Comparison of ENCODE assay signal across 8 cellular contexts in genomic region chrX:17788439-17788838, GRCh38. TPM values are rescaled to one million over a fixed set of nuclear protein-coding genes. Genes with fewer than 3 reads are reported as not detected.
DNase-seq lines count a peak whose midpoint lies in the region; ATAC-seq and TF ChIP-seq lines count a peak whose summit lies in the region.

No MANE protein-coding gene starts in this region.

- H3K36me3 Mint-ChIP-seq in activated T-helper 2 cell treated with anti-CD3 and anti-CD28 coated beads, Interferon-gamma antibody, Interleukin-2, Interleukin-4, amounts not matched to agents 10 μg/mL and 5 μg/mL and 100 μg/mL, durations not matched to agents 14 hours and 24 hours and 36 hours (ENCODE audit: low read depth), result no peaks in the 10 kb centered on the region
- no peaks in the 10 kb centered on the region for H3K36me3 Mint-ChIP-seq in stimulated activated memory B cell treated with anti-CD40 and anti-IgM and Interleukin-4, amounts not matched to agents 10 μg/mL and 1 μg/mL and 100 μg/mL, for 72 hours

- intact Hi-C loops in activated T-helper 2 cell treated with anti-CD3 and anti-CD28 coated beads, Interferon-gamma antibody, Interleukin-2, Interleukin-4, amounts not matched to agents 10 μg/mL and 5 μg/mL and 100 μg/mL, durations not matched to agents 14 hours and 24 hours and 36 hours (cut with micrococcal nuclease), result no loop called here
- intact Hi-C loops in psoas muscle (cut with DNase I), result no loop called here

- peaks cover 4% of the 10 kb centered on the region for H3K27me3 Mint-ChIP-seq in activated T-helper 2 cell treated with anti-CD3 and anti-CD28 coated beads, Interferon-gamma antibody, Interleukin-2, Interleukin-4, amounts not matched to agents 10 μg/mL and 5 μg/mL and 100 μg/mL, durations not matched to agents 14 hours and 24 hours and 36 hours (ENCODE audit: low read depth)
- peaks cover 8% of the 10 kb centered on the region for H3K27me3 Mint-ChIP-seq in stimulated activated memory B cell treated with anti-CD40 and anti-IgM and Interleukin-4, amounts not matched to agents 10 μg/mL and 1 μg/mL and 100 μg/mL, for 72 hours

- TF ChIP-seq CTCF in BJ (IDR thresholded peaks at IDR 0.05; ENCODE audit: insufficient read depth, low read depth, low read length), result peak; percentile 78
- peak; percentile 68 for TF ChIP-seq CTCF in psoas muscle (IDR thresholded peaks at IDR 0.05)

- H3K4me3 Mint-ChIP-seq in activated T-helper 2 cell treated with anti-CD3 and anti-CD28 coated beads, Interferon-gamma antibody, Interleukin-2, Interleukin-4, amounts not matched to agents 10 μg/mL and 5 μg/mL and 100 μg/mL, durations not matched to agents 14 hours and 24 hours and 36 hours (ENCODE audit: low read depth), result no peak overlapping the region
- H3K4me3 Mint-ChIP-seq in stimulated activated memory B cell treated with anti-CD40 and anti-IgM and Interleukin-4, amounts not matched to agents 10 μg/mL and 1 μg/mL and 100 μg/mL, for 72 hours, result no peak overlapping the region

- DNase-seq in BJ (ENCODE audit: low read depth), result peak; percentile 1
- DNase-seq in NOMO-1 treated with DMSO at 0.1 percent for 48 hours (lab: John Stamatoyannopoulos, UW; ENCODE audit: unreplicated experiment), result peak; percentile 24
- DNase-seq in activated T-helper 2 cell treated with anti-CD3 and anti-CD28 coated beads, Interferon-gamma antibody, Interleukin-2, Interleukin-4, amounts not matched to agents 10 μg/mL and 5 μg/mL and 100 μg/mL, durations not matched to agents 14 hours and 24 hours and 36 hours (ENCODE audit: low spot score), result peak; percentile 10
- peak; percentile 47 for DNase-seq in germinal center (ENCODE audit: low spot score)
- peak in 1 of 2 donors; percentile 35 for DNase-seq in psoas muscle
- DNase-seq in NK-92 treated with Interleukin-12 subunit alpha and Interleukin-12 subunit beta, amount 100 ng/mL, for 24 hours (lab: John Stamatoyannopoulos, UW), result no peak

- ATAC-seq in GM21423 (IDR thresholded peaks at IDR 0.05; ENCODE audit: unreplicated experiment) (peak; percentile 43), psoas muscle (peak in 2 of 4 donors; percentile 57 to 68)
- no peak for ATAC-seq in stimulated activated memory B cell treated with anti-CD40 and anti-IgM and Interleukin-4, amounts not matched to agents 10 μg/mL and 1 μg/mL and 100 μg/mL, for 72 hours

- H3K27ac Mint-ChIP-seq in activated T-helper 2 cell treated with anti-CD3 and anti-CD28 coated beads, Interferon-gamma antibody, Interleukin-2, Interleukin-4, amounts not matched to agents 10 μg/mL and 5 μg/mL and 100 μg/mL, durations not matched to agents 14 hours and 24 hours and 36 hours, result no peak overlapping the region
- H3K27ac Mint-ChIP-seq in stimulated activated memory B cell treated with anti-CD40 and anti-IgM and Interleukin-4, amounts not matched to agents 10 μg/mL and 1 μg/mL and 100 μg/mL, for 72 hours, result no peak overlapping the region

- H3K9me3 Mint-ChIP-seq in activated T-helper 2 cell treated with anti-CD3 and anti-CD28 coated beads, Interferon-gamma antibody, Interleukin-2, Interleukin-4, amounts not matched to agents 10 μg/mL and 5 μg/mL and 100 μg/mL, durations not matched to agents 14 hours and 24 hours and 36 hours, result no peaks in the 10 kb centered on the region
- no peaks in the 10 kb centered on the region for H3K9me3 Mint-ChIP-seq in stimulated activated memory B cell treated with anti-CD40 and anti-IgM and Interleukin-4, amounts not matched to agents 10 μg/mL and 1 μg/mL and 100 μg/mL, for 72 hours

- H3K36me3 ChIP-seq in BJ (ENCODE audit: control insufficient read depth, insufficient read depth, low read length), result no peaks in the 10 kb centered on the region
- H3K36me3 ChIP-seq in psoas muscle (ENCODE audit: insufficient read depth in 1 of 2, low read depth in 1 of 2), result no peaks in the 10 kb centered on the region

- H3K27me3 ChIP-seq in BJ (ENCODE audit: control insufficient read depth, insufficient read depth, low read length) (no peaks in the 10 kb centered on the region), psoas muscle (ENCODE audit: insufficient read depth in 3 of 3, low read length in 2 of 3) (peaks cover 0 to 11% (median 0%) of the 10 kb centered on the region in 3 donors)

- peaks cover 4% of the 10 kb centered on the region for H3K4me1 Mint-ChIP-seq in activated T-helper 2 cell treated with anti-CD3 and anti-CD28 coated beads, Interferon-gamma antibody, Interleukin-2, Interleukin-4, amounts not matched to agents 10 μg/mL and 5 μg/mL and 100 μg/mL, durations not matched to agents 14 hours and 24 hours and 36 hours (ENCODE audit: low read depth)
- no peaks in the 10 kb centered on the region for H3K4me1 Mint-ChIP-seq in stimulated activated memory B cell treated with anti-CD40 and anti-IgM and Interleukin-4, amounts not matched to agents 10 μg/mL and 1 μg/mL and 100 μg/mL, for 72 hours

- no peaks in the 10 kb centered on the region for H3K9me3 ChIP-seq in psoas muscle

- CTCF ChIA-PET in BJ (lab: Yijun Ruan, JAX), result interaction anchor here (1.8 kb wide), 1 partner anchor 13 kb away, joined by 5 read pairs; no protein-coding TSS in a partner anchor

- H3K4me3 ChIP-seq in BJ (ENCODE audit: low read depth, low read length) (no peak overlapping the region), psoas muscle (no peak overlapping the region)

- no peak overlapping the region for H3K27ac ChIP-seq in psoas muscle

- POLR2A ChIA-PET in BJ (lab: Charles Lee), result no interaction called here

- H3K4me1 ChIP-seq in psoas muscle, result no peaks in the 10 kb centered on the region

- WGBS in psoas muscle, 3 donors, result 5 to 8% (median 8%) methylated on average over 4 of the region's 4 CpGs

RNA-seq across cellular contexts. Expression of gene SCML1, which starts 51.1 kb away (rescaled TPM):
- 15.0 and 16.7 TPM in 2 replicates for polyA plus RNA-seq in BJ (2011; rRNA removed)
- polyA minus RNA-seq in BJ (2011; rRNA and poly(A)+ RNA removed), result 3.8 and 5.5 TPM in 2 replicates
- 0.78 and 0.83 TPM in 2 replicates for total RNA-seq in activated T-helper 2 cell treated with anti-CD3 and anti-CD28 coated beads, Interferon-gamma antibody, Interleukin-2, Interleukin-4, amounts not matched to agents 10 μg/mL and 5 μg/mL and 100 μg/mL, durations not matched to agents 14 hours and 24 hours and 36 hours
- 10 to 100 TPM in 2 of 4 donors, 1 to 10 TPM in 2; 7.4 to 13.5 (median 9.5) TPM for total RNA-seq in psoas muscle
- polyA plus RNA-seq in psoas muscle, result 10 to 100 TPM in 2 of 3 donors, 1 to 10 TPM in 1; 9.4 to 17.2 (median 11.4) TPM
